Comparison of ENCODE assay signal across 20 cellular contexts in genomic region chr16:23571895-23572294, GRCh38. TPM values are rescaled to one million over a fixed set of nuclear protein-coding genes. Genes with fewer than 3 reads are reported as not detected.
DNase-seq lines count a peak whose midpoint lies in the region; ATAC-seq and TF ChIP-seq lines count a peak whose summit lies in the region.
"Had no signal": no experiment of that assay in that cellular context is flagged by ENCODE, and none has a peak within 500 bp of the region (broad histone marks: within the 10 kb centered on the region; RNA-seq: fewer than 3 reads in every experiment).

No MANE protein-coding gene starts in this region.

- peak overlapping the region; percentile 77 for H3K27ac ChIP-seq in OCI-LY3 (ENCODE audit: low read length)
- H3K27ac ChIP-seq: SJSA1 had no signal

- H3K36me3 ChIP-seq in OCI-LY3 (replicated peaks; ENCODE audit: low read depth, low read length) = peaks cover 42% of the 10 kb centered on the region

- intact Hi-C loops in activated CD4-positive, alpha-beta memory T cell treated with anti-CD3 and anti-CD28 coated beads for 36 hours (cut with micrococcal nuclease) = no loop called here

- no peaks in the 10 kb centered on the region for H3K79me2 ChIP-seq in OCI-LY3 (ENCODE audit: low read length)

- H3K9me3 ChIP-seq in OCI-LY3 (ENCODE audit: insufficient read depth, low read length) = no peaks in the 10 kb centered on the region
- H3K9me3 ChIP-seq: SJSA1 had no signal

- CTCF ChIA-PET in activated CD4-positive, alpha-beta memory T cell treated with anti-CD3 and anti-CD28 coated beads for 36 hours (lab: Charles Lee) = interaction anchor here (0.9 kb wide), 1 partner anchor 14 kb away, joined by 3 read pairs; the partner anchor contains the start of gene UBFD1

- peaks cover 28% of the 10 kb centered on the region for H3K4me1 ChIP-seq in OCI-LY3 (ENCODE audit: low read length)
- H3K4me1 ChIP-seq: SJSA1 had no signal

- no peak overlapping the region for H3K4me2 ChIP-seq in OCI-LY3 (ENCODE audit: low read length)

- DNase-seq in Ammon's horn (ENCODE audit: low spot score) (peak; percentile 55), memory B cell (ENCODE audit: low spot score in 2 of 2) (no peak), amniotic stem cell (lab: John Stamatoyannopoulos, UW) (no peak), cerebellar cortex (ENCODE audit: low spot score) (no peak)
- no peak for DNase-seq in activated CD4-positive, alpha-beta memory T cell treated with anti-CD3 and anti-CD28 coated beads for 36 hours
- DNase-seq: AML-193, GDM1, GOT3, HCEC 1CT, IMR-90, MV-4-11, NCI-H1694, NCI-H2081 treated with DMSO at 0.1 percent for 48 hours, NCI-H2171 treated with DMSO at 0.1 percent for 48 hours, NCI-H524 treated with DMSO at 0.1 percent for 48 hours, NCI-H82, OCI-M1 had no signal

- ATAC-seq in memory B cell (ENCODE audit: low read depth) = no peak
- ATAC-seq: Right ventricle myocardium inferior had no signal

- H2AFZ ChIP-seq in OCI-LY3 (ENCODE audit: low read depth, low read length) = no peak overlapping the region

- POLR2A ChIA-PET in activated CD4-positive, alpha-beta memory T cell treated with anti-CD3 and anti-CD28 coated beads for 36 hours (lab: Charles Lee) = interaction anchor here (1.4 kb wide), 1 partner anchor 14 kb away, joined by 3 read pairs; the partner anchor contains the start of genes EARS2 and UBFD1

- no peaks in the 10 kb centered on the region for H4K20me1 ChIP-seq in OCI-LY3 (ENCODE audit: insufficient read depth, low read length)

- no peaks in the 10 kb centered on the region for H3K27me3 Mint-ChIP-seq in memory B cell
- H3K27me3 Mint-ChIP-seq in activated CD4-positive, alpha-beta memory T cell treated with anti-CD3 and anti-CD28 coated beads for 36 hours = no peaks in the 10 kb centered on the region

- no peak overlapping the region for H3K4me3 Mint-ChIP-seq in memory B cell
- H3K4me3 Mint-ChIP-seq in activated CD4-positive, alpha-beta memory T cell treated with anti-CD3 and anti-CD28 coated beads for 36 hours = no peak overlapping the region

- no peaks in the 10 kb centered on the region for H3K9me3 Mint-ChIP-seq in memory B cell
- H3K9me3 Mint-ChIP-seq in activated CD4-positive, alpha-beta memory T cell treated with anti-CD3 and anti-CD28 coated beads for 36 hours = no peaks in the 10 kb centered on the region

- no peaks in the 10 kb centered on the region for H3K27me3 ChIP-seq in OCI-LY3 (ENCODE audit: low read depth, low read length)
- H3K27me3 ChIP-seq: SJSA1 had no signal

- H3K36me3 Mint-ChIP-seq in memory B cell = peaks cover 9% of the 10 kb centered on the region
- H3K36me3 Mint-ChIP-seq in activated CD4-positive, alpha-beta memory T cell treated with anti-CD3 and anti-CD28 coated beads for 36 hours = peaks cover 30% of the 10 kb centered on the region

- peaks cover 17% of the 10 kb centered on the region for H3K4me1 Mint-ChIP-seq in memory B cell
- peaks cover 2% of the 10 kb centered on the region for H3K4me1 Mint-ChIP-seq in activated CD4-positive, alpha-beta memory T cell treated with anti-CD3 and anti-CD28 coated beads for 36 hours (ENCODE audit: low read depth)

- H3K9ac ChIP-seq in OCI-LY3 (ENCODE audit: low read length) = no peak overlapping the region

- TF ChIP-seq CTCF in OCI-LY3 (IDR thresholded peaks at IDR 0.05; ENCODE audit: low read depth, low read length) = no peak

- H3K4me3 ChIP-seq in OCI-LY3 (ENCODE audit: low read length) = no peak overlapping the region
- H3K4me3 ChIP-seq: SJSA1 had no signal

- H3K27ac Mint-ChIP-seq in memory B cell = peak overlapping the region; percentile 90
- no peak overlapping the region for H3K27ac Mint-ChIP-seq in activated CD4-positive, alpha-beta memory T cell treated with anti-CD3 and anti-CD28 coated beads for 36 hours

RNA-seq across cellular contexts. Expression of gene UBFD1, which starts 14.4 kb away (rescaled TPM):
- total RNA-seq in activated CD4-positive, alpha-beta memory T cell treated with anti-CD3 and anti-CD28 coated beads for 36 hours = 10 to 100 TPM; 53.9 to 54.4 TPM

RNA-seq across cellular contexts. Expression of gene EARS2, which starts 14.7 kb away (rescaled TPM):
- 10 to 100 TPM; 21.6 to 23.6 TPM for total RNA-seq in activated CD4-positive, alpha-beta memory T cell treated with anti-CD3 and anti-CD28 coated beads for 36 hours

RNA-seq across cellular contexts. Expression of gene NDUFAB1, which starts 24.2 kb away (rescaled TPM):
- 100 to 1,000 TPM; 152 to 153 TPM for total RNA-seq in activated CD4-positive, alpha-beta memory T cell treated with anti-CD3 and anti-CD28 coated beads for 36 hours
